8 cellular contexts compared by ENCODE assay signal in genomic region chr7:106367018-106367420, GRCh38.
A peak's percentile ranks its signal among the peaks of the same experiment; 100 is the strongest.
DNase-seq lines count a peak whose midpoint lies in the region; ATAC-seq and TF ChIP-seq lines count a peak whose summit lies in the region.

No MANE protein-coding gene starts in this region.

- H3K27me3 ChIP-seq in PC-3 (ENCODE audit: low read length): no peaks in the 10 kb centered on the region

- TF ChIP-seq CTCF in GM12872 (IDR thresholded peaks at IDR 0.05; ENCODE audit: insufficient read depth, low read depth, low read length) (peak; percentile 24; the same call in 1 of the 3 replicates), PC-3 (conservative IDR thresholded peaks at IDR 0.05; ENCODE audit: low read depth, low read length) (peak; percentile 66)

- ATAC-seq in PC-3 (peak; percentile 65), HG02798 (IDR thresholded peaks at IDR 0.05; ENCODE audit: poor library complexity, unreplicated experiment) (no peak), GM18861 (IDR thresholded peaks at IDR 0.05; ENCODE audit: unreplicated experiment) (no peak)

- in situ Hi-C loops in ACHN (cut with HindIII; ENCODE audit: low pct_ligation_motif_present, low pct_unique_long_range_greater_than_20kb, low sequenced_read_pairs): no loop called here

- no peaks in the 10 kb centered on the region for H3K9me3 ChIP-seq in PC-3 (ENCODE audit: low read length)

- intact Hi-C loops in PC-3 (cut with micrococcal nuclease): loop anchor here (1.0 kb wide), 1 partner anchor 189 kb away; no protein-coding TSS in a partner anchor

- no peaks in the 10 kb centered on the region for H3K9me2 ChIP-seq in PC-3 (replicated peaks; ENCODE audit: low read length)

- POLR2A ChIA-PET in PC-3 (lab: Charles Lee; ENCODE audit: unreplicated experiment): no interaction called here

- no peaks in the 10 kb centered on the region for H3F3A ChIP-seq in PC-3 (ENCODE audit: low read length, unreplicated experiment)

- no peak overlapping the region for H3K9ac ChIP-seq in PC-3 (ENCODE audit: low read length)

- BruUV-seq in PC-3 (replicated peaks; lab: Mats Ljungman, UMichigan): no TSS peak

- H2AFZ ChIP-seq in PC-3 (ENCODE audit: low read length): no peak overlapping the region

- CTCF ChIA-PET in PC-3 (lab: Charles Lee): no interaction called here

- H3K27ac ChIP-seq in PC-3 (ENCODE audit: low read length): no peak overlapping the region

- no peaks in the 10 kb centered on the region for H3K79me2 ChIP-seq in PC-3 (ENCODE audit: low read length)

- no peaks in the 10 kb centered on the region for H3K36me3 ChIP-seq in PC-3 (ENCODE audit: low read depth, low read length)

- no peak overlapping the region for H3K4me2 ChIP-seq in PC-3 (ENCODE audit: low read length)

- DNase-seq in ACHN (peak; percentile 45), PC-3 (peak; percentile 57), fibroblast of peridontal ligament (ENCODE audit: extremely low read depth) (peak; percentile 35), A172 (ENCODE audit: low spot score) (no peak)
- no peak for DNase-seq in activated CD8-positive, alpha-beta memory T cell treated with anti-CD3 and anti-CD28 coated beads, Interleukin-2, amount 50 U/mL, for 48 hours

- H3K4me3 ChIP-seq in PC-3 (ENCODE audit: low read length): no peak overlapping the region

- peaks cover 9% of the 10 kb centered on the region for H3K4me1 ChIP-seq in PC-3 (ENCODE audit: insufficient read depth, low read length)

- no peaks in the 10 kb centered on the region for H4K20me1 ChIP-seq in PC-3 (ENCODE audit: low read length)

Comparison
In these comparisons a context has a peak if more than half of its experiments do, and no peak if none do; other contexts are left out.
1. DNase-seq: peak in ACHN (single experiment), PC-3 (single experiment) and fibroblast of peridontal ligament (single experiment); none in A172 (single experiment) and activated CD8-positive, alpha-beta memory T cell treated with anti-CD3 and anti-CD28 coated beads, Interleukin-2, amount 50 U/mL, for 48 hours (single experiment).